Comparison of ENCODE assay signal across 10 cellular contexts in genomic region chr12:124428136-124428791, GRCh38.
DNase-seq lines count a peak whose midpoint lies in the region; ATAC-seq and TF ChIP-seq lines count a peak whose summit lies in the region.
"Had no signal": no experiment of that assay in that cellular context is flagged by ENCODE, and none has a peak within 500 bp of the region (broad histone marks: within the 10 kb centered on the region; RNA-seq: fewer than 3 reads in every experiment).

No MANE protein-coding gene starts in this region.

- H3K36me3 ChIP-seq in heart right ventricle: peaks cover 0 to 77% (median 32%) of the 10 kb centered on the region in 9 donors
- H3K36me3 ChIP-seq in muscle layer of colon (ENCODE audit: insufficient read depth, low read length): peaks cover 47% of the 10 kb centered on the region
- H3K36me3 ChIP-seq in uterus: no peaks in the 10 kb centered on the region
- H3K36me3 ChIP-seq in effector memory CD4-positive, alpha-beta T cell (ENCODE audit: control insufficient read depth, insufficient read depth, low read length): peaks cover 61% of the 10 kb centered on the region

- intact Hi-C loops in heart right ventricle (cut with DNase I): loop anchor here in 2 of 10 donors (5.0 to 10.0 kb wide), 2 partner anchors 137 to 751 kb away; partner anchors contain the start of gene NCOR2 (in 1 of the 2)
- intact Hi-C loops in Right ventricle myocardium inferior (cut with DNase I): no loop called here
- intact Hi-C loops in uterus (cut with DNase I; ENCODE audit: low total_unique reads): no loop called here

- DNase-seq in heart right ventricle (peak in 1 of 2 donors; percentile 48), Right ventricle myocardium inferior (ENCODE audit: missing footprints) (no peak), dermis blood vessel endothelial cell (peak; percentile 11), uterus (peak; percentile 80 to 91)
- no peak for DNase-seq in effector memory CD4-positive, alpha-beta T cell
- no peak for DNase-seq in stimulated activated CD4-positive, alpha-beta T cell treated with anti-CD3 and anti-CD28 coated beads, Interleukin-4, amount 100 ng/mL, for 4 hours
- DNase-seq in activated CD4-positive, alpha-beta T cell treated with anti-CD3 and anti-CD28 coated beads for 4 hours: no peak
- DNase-seq: activated naive CD8-positive, alpha-beta T cell treated with anti-CD3 and anti-CD28 coated beads, Interleukin-2, amount 10 ng/mL, durations not matched to agents 7 days and 5 days; CD4-positive, CD25-positive, alpha-beta regulatory T cell had no signal

- WGBS in heart right ventricle, 2 donors: 56 to 59% methylated on average over 23 of the region's 23 CpGs

- H3K4me3 ChIP-seq in heart right ventricle (no peak overlapping the region), muscle layer of colon (ENCODE audit: low read depth in 1 of 2, low read length in 2 of 2) (no peak overlapping the region), uterus (no peak overlapping the region)
- H3K4me3 ChIP-seq in effector memory CD4-positive, alpha-beta T cell (ENCODE audit: insufficient read depth, low read depth, low read length, poor library complexity, severe bottlenecking): no peak overlapping the region

- no peak for TF ChIP-seq POLR2A in uterus (IDR thresholded peaks at IDR 0.05)

- H3K27me3 ChIP-seq in heart right ventricle: no peaks in the 10 kb centered on the region
- no peaks in the 10 kb centered on the region for H3K27me3 ChIP-seq in muscle layer of colon (ENCODE audit: control insufficient read depth in 1 of 2, insufficient read depth in 2 of 2, low read length in 2 of 2)
- no peaks in the 10 kb centered on the region for H3K27me3 ChIP-seq in uterus
- no peaks in the 10 kb centered on the region for H3K27me3 ChIP-seq in effector memory CD4-positive, alpha-beta T cell (replicated peaks; ENCODE audit: control insufficient read depth, insufficient read depth, low read length, poor library complexity, severe bottlenecking)

- peak overlapping the region; percentile 24 for H3K9ac ChIP-seq in muscle layer of colon (ENCODE audit: low read length)

- H3K9me3 ChIP-seq in heart right ventricle (no peaks in the 10 kb centered on the region), muscle layer of colon (ENCODE audit: low read length) (no peaks in the 10 kb centered on the region), uterus (no peaks in the 10 kb centered on the region)
- H3K9me3 ChIP-seq in effector memory CD4-positive, alpha-beta T cell (ENCODE audit: control insufficient read depth, low read length): no peaks in the 10 kb centered on the region

- H3K27ac ChIP-seq in heart right ventricle: peak overlapping the region in 9 of 10 donors; percentile 24 to 79 (median 61)
- H3K27ac ChIP-seq in muscle layer of colon (ENCODE audit: low read depth, low read length): peak overlapping the region; percentile 79
- H3K27ac ChIP-seq in uterus: peak overlapping the region; percentile 73 to 87
- H3K27ac ChIP-seq in effector memory CD4-positive, alpha-beta T cell (ENCODE audit: insufficient read depth, low read length, poor library complexity, severe bottlenecking): no peak overlapping the region

- TF ChIP-seq CTCF in heart right ventricle (IDR thresholded peaks at IDR 0.05) (no peak), uterus (IDR thresholded peaks at IDR 0.05) (peak in 2 of 4 experiments; percentile 8 to 35)

- H3K4me1 ChIP-seq in heart right ventricle (peaks cover 36 to 73% (median 59%) of the 10 kb centered on the region in 9 donors), muscle layer of colon (ENCODE audit: insufficient read depth, low read length) (peaks cover 52% of the 10 kb centered on the region), uterus (peaks cover 13 to 39% of the 10 kb centered on the region in 2 donors)
- H3K4me1 ChIP-seq in effector memory CD4-positive, alpha-beta T cell (ENCODE audit: control insufficient read depth, insufficient read depth, low read length, poor library complexity, severe bottlenecking): no peaks in the 10 kb centered on the region

- ATAC-seq in heart right ventricle: peak in 2 of 8 donors; percentile 6 to 16
- no peak for ATAC-seq in Right ventricle myocardium inferior

Comparison
In these comparisons a context has a peak if more than half of its experiments do, and no peak if none do; other contexts are left out.
1. DNase-seq: peak in dermis blood vessel endothelial cell (single experiment) and uterus (2 of 2); none in Right ventricle myocardium inferior (single experiment), effector memory CD4-positive, alpha-beta T cell (0 of 3), stimulated activated CD4-positive, alpha-beta T cell treated with anti-CD3 and anti-CD28 coated beads, Interleukin-4, amount 100 ng/mL, for 4 hours (0 of 2) and activated CD4-positive, alpha-beta T cell treated with anti-CD3 and anti-CD28 coated beads for 4 hours (0 of 2).